Comparison of ENCODE assay signal across 13 cellular contexts in genomic region chr6:105609375-105609991, GRCh38.
A peak's percentile ranks its signal among the peaks of the same experiment; 100 is the strongest.
DNase-seq lines count a peak whose midpoint lies in the region; ATAC-seq, FAIRE-seq and TF ChIP-seq lines count a peak whose summit lies in the region.
"Had no signal": no experiment of that assay in that cellular context is flagged by ENCODE, and none has a peak within 500 bp of the region (broad histone marks: within the 10 kb centered on the region; RNA-seq: fewer than 3 reads in every experiment).

No MANE protein-coding gene starts in this region.

- 0 out of 3 replicates have a peak overlapping the region, but pooled peaks have one; percentile 7 for H3K4me3 ChIP-seq in A549
- H3K4me3 ChIP-seq in Panc1 (ENCODE audit: low read depth in 2 of 2, low read length in 2 of 2) = peak overlapping the region in 1 of 2 experiments; percentile 15; a peak in 1 of 4 replicates
- no peak overlapping the region for H3K4me3 ChIP-seq in endothelial cell of umbilical vein (replicated peaks in 1 of 3; ENCODE audit: insufficient read depth in 1 of 3, low read depth in 1 of 3, low read length in 3 of 3)
- H3K4me3 ChIP-seq: tibial nerve had no signal

- H3K9ac ChIP-seq in endothelial cell of umbilical vein (replicated peaks; ENCODE audit: extremely low read depth, insufficient read depth, low read length) = no peak overlapping the region

- H3K9me3 ChIP-seq in A549 (peaks cover 20% of the 10 kb centered on the region; the same call in 2 of the 3 replicates), Panc1 (ENCODE audit: control insufficient read depth, insufficient read depth, low read depth, low read length) (no peaks in the 10 kb centered on the region; the same call in 1 of the 2 replicates), endothelial cell of umbilical vein (replicated peaks; ENCODE audit: control insufficient read depth, insufficient read depth, low read length) (no peaks in the 10 kb centered on the region)
- H3K9me3 ChIP-seq: tibial nerve had no signal

- no peaks in the 10 kb centered on the region for H4K20me1 ChIP-seq in endothelial cell of umbilical vein (replicated peaks; ENCODE audit: control insufficient read depth, extremely low read depth, insufficient read depth, low read length)

- H3K4me1 ChIP-seq in A549 (peaks cover 47% of the 10 kb centered on the region), Panc1 (ENCODE audit: control insufficient read depth, insufficient read depth, low read length) (peaks cover 14% of the 10 kb centered on the region), endothelial cell of umbilical vein (ENCODE audit: control insufficient read depth, extremely low read depth, insufficient read depth, low read length) (no peaks in the 10 kb centered on the region)

- peak overlapping the region; percentile 42 for H3K27ac Mint-ChIP-seq in mesothelial cell of epicardium
- H3K27ac Mint-ChIP-seq: activated T-helper 17 cell treated with anti-CD3 and anti-CD28 coated beads, Interleukin-2, amount 50 U/mL, for 72 hours; B cell had no signal

- 3% methylated on average over 13 of the region's 14 CpGs for WGBS in A549 (ENCODE audit: missing lambda C conversion rate)

- no peak for TF ChIP-seq POLR2A in A549 (IDR thresholded peaks at IDR 0.05; ENCODE audit: low read length)
- no peak for TF ChIP-seq POLR2A in endothelial cell of umbilical vein (IDR thresholded peaks at IDR 0.05; ENCODE audit: low read depth, low read length)

- H3K4me2 ChIP-seq in A549 (peak overlapping the region; percentile 81), endothelial cell of umbilical vein (ENCODE audit: insufficient read depth, low read length) (peak overlapping the region; percentile 3)

- no peaks in the 10 kb centered on the region for H3K27me3 Mint-ChIP-seq in mesothelial cell of epicardium (ENCODE audit: low read depth)

- H2AFZ ChIP-seq in endothelial cell of umbilical vein (ENCODE audit: low read depth, low read length) = peak overlapping the region; percentile 39

- BruUV-seq in Panc1 (replicated peaks; lab: Mats Ljungman, UMichigan) (no TSS peak), endothelial cell of umbilical vein (replicated peaks; lab: Mats Ljungman, UMichigan) (no TSS peak)

- H3K27me3 ChIP-seq in Panc1 (ENCODE audit: control insufficient read depth, insufficient read depth, low read length) = no peaks in the 10 kb centered on the region
- H3K27me3 ChIP-seq in endothelial cell of umbilical vein (ENCODE audit: control insufficient read depth in 2 of 2, insufficient read depth in 2 of 2, low read length in 2 of 2) = no peaks in the 10 kb centered on the region
- H3K27me3 ChIP-seq: tibial nerve had no signal

- H3K9me3 Mint-ChIP-seq in mesothelial cell of epicardium = peaks cover 10% of the 10 kb centered on the region
- H3K9me3 Mint-ChIP-seq: activated T-helper 17 cell treated with anti-CD3 and anti-CD28 coated beads, Interleukin-2, amount 50 U/mL, for 72 hours had no signal

- in situ Hi-C loops in Panc1 (cut with HindIII; ENCODE audit: low pct_unique_long_range_greater_than_20kb, low sequenced_read_pairs) = no loop called here

- no peak overlapping the region for H3K4me3 Mint-ChIP-seq in mesothelial cell of epicardium
- H3K4me3 Mint-ChIP-seq: activated T-helper 17 cell treated with anti-CD3 and anti-CD28 coated beads, Interleukin-2, amount 50 U/mL, for 72 hours; B cell had no signal

- POLR2A ChIA-PET in A549 (lab: Yijun Ruan, JAX) = interaction anchor here (1.3 to 1.7 kb wide), 2 partner anchors 13 to 477 kb away, joined by 5 to 6 read pairs; partner anchors contain the start of gene PRDM1
- POLR2A ChIA-PET in Panc1 (lab: Charles Lee) = no interaction called here
- POLR2A ChIA-PET in endothelial cell of umbilical vein (lab: Charles Lee) = no interaction called here

- peak in 1 of 2 experiments; percentile 9 for TF ChIP-seq RAD21 in A549 (conservative IDR thresholded peaks at IDR 0.05 in 1 of 2, IDR thresholded peaks at IDR 0.05 in 1 of 2)

- peaks cover 13% of the 10 kb centered on the region for H3K4me1 Mint-ChIP-seq in mesothelial cell of epicardium
- H3K4me1 Mint-ChIP-seq: activated T-helper 17 cell treated with anti-CD3 and anti-CD28 coated beads, Interleukin-2, amount 50 U/mL, for 72 hours; B cell had no signal

- intact Hi-C loops in Panc1 (cut with micrococcal nuclease; ENCODE audit: unreplicated experiment) = no loop called here
- intact Hi-C loops in endothelial cell of umbilical vein (cut with micrococcal nuclease) = loop anchor here (1.0 kb wide), 1 partner anchor 121 kb away; no protein-coding TSS in a partner anchor

- dilution Hi-C loops in endothelial cell of umbilical vein (cut with MboI; ENCODE audit: extremely low pct_ligation_motif_present, low sequenced_read_pairs) = no loop called here

- CTCF ChIA-PET in A549 (lab: Yijun Ruan, JAX) (interaction anchor here (1.3 kb wide), 1 partner anchor 13 kb away, joined by 3 read pairs; no protein-coding TSS in a partner anchor), Panc1 (lab: Charles Lee) (no interaction called here), endothelial cell of umbilical vein (lab: Charles Lee) (interaction anchor here (1.7 kb wide), 1 partner anchor 11 kb away, joined by 4 read pairs; no protein-coding TSS in a partner anchor)

- DNase-seq in A549 (ENCODE audit: low read depth in 1 of 2, low spot score in 1 of 2) (peak; percentile 55 to 96), Panc1 (ENCODE audit: low read depth, low spot score) (peak; percentile 55), endothelial cell of umbilical vein (ENCODE audit: low read depth, low spot score) (peak; percentile 30), mesothelial cell of epicardium (ENCODE audit: low spot score in 2 of 2, unreplicated experiment in 2 of 2) (no peak), NCI-H2081 treated with DMSO at 0.1 percent for 48 hours (lab: John Stamatoyannopoulos, UW) (no peak), hippocampal formation (lab: John Stamatoyannopoulos, UW) (no peak)
- DNase-seq: stimulated activated CD4-positive, alpha-beta T cell treated with anti-CD3 and anti-CD28 coated beads, Interleukin-2, amount 100 ng/mL, for 48 hours had no signal

- peak overlapping the region; percentile 96 to 98 for H3K27ac ChIP-seq in A549
- peak overlapping the region; percentile 78 for H3K27ac ChIP-seq in Panc1 (ENCODE audit: low read length)
- H3K27ac ChIP-seq in endothelial cell of umbilical vein (ENCODE audit: insufficient read depth, low read depth, low read length) = peak overlapping the region; percentile 30

- FAIRE-seq in A549 (lab: Jason Lieb, UNC) (no peak), endothelial cell of umbilical vein (lab: Jason Lieb, UNC) (peak; percentile 40)
- FAIRE-seq: GM12892 had no signal

- H3K36me3 ChIP-seq in Panc1 (ENCODE audit: control insufficient read depth, insufficient read depth, low read length) (no peaks in the 10 kb centered on the region), endothelial cell of umbilical vein (ENCODE audit: control insufficient read depth in 2 of 2, extremely low read depth in 1 of 2, insufficient read depth in 2 of 2, low read length in 2 of 2) (no peaks in the 10 kb centered on the region)
- H3K36me3 ChIP-seq: tibial nerve had no signal

- no peaks in the 10 kb centered on the region for H3K36me3 Mint-ChIP-seq in mesothelial cell of epicardium

- no peak for TF ChIP-seq CTCF in A549 (IDR thresholded peaks at IDR 0.05)
- TF ChIP-seq CTCF in Panc1 (IDR thresholded peaks at IDR 0.05) = no peak
- TF ChIP-seq CTCF in endothelial cell of umbilical vein (IDR thresholded peaks at IDR 0.05; ENCODE audit: extremely low read depth in 1 of 2, insufficient read depth in 1 of 2, low read depth in 1 of 2, low read length in 2 of 2) = no peak
- TF ChIP-seq CTCF in mesothelial cell of epicardium (IDR thresholded peaks at IDR 0.05; ENCODE audit: unreplicated experiment) = no peak

- no peaks in the 10 kb centered on the region for H3K9me1 ChIP-seq in endothelial cell of umbilical vein (replicated peaks; ENCODE audit: control insufficient read depth, extremely low read depth, insufficient read depth, low read length)

- ATAC-seq in A549 = peak; percentile 84 to 93
- ATAC-seq in Panc1 = peak; percentile 76
- ATAC-seq in GM18873 (IDR thresholded peaks at IDR 0.05; ENCODE audit: low FRiP score, unreplicated experiment) = no peak
- ATAC-seq in HG03280 (IDR thresholded peaks at IDR 0.05; ENCODE audit: unreplicated experiment) = no peak
- ATAC-seq: activated T-helper 17 cell treated with anti-CD3 and anti-CD28 coated beads, Interleukin-2, amount 50 U/mL, for 72 hours had no signal

- peak in 1 of 2 experiments; percentile 62; a peak in 3 of 5 replicates for TF ChIP-seq EP300 in A549 (IDR thresholded peaks at IDR 0.05)

- no peaks in the 10 kb centered on the region for H3K79me2 ChIP-seq in endothelial cell of umbilical vein (ENCODE audit: control insufficient read depth, insufficient read depth, low read length)

TF ChIP-seq in A549, 52 proteins besides CTCF, POLR2A, EP300 and RAD21 (continues in another document):
- TF ChIP-seq HES2 (IDR thresholded peaks at IDR 0.05) = no peak
- TF ChIP-seq KDM5A (IDR thresholded peaks at IDR 0.05) = no peak
- TF ChIP-seq JUN (IDR thresholded peaks at IDR 0.05) = peak; percentile 53; a peak in 3 of 5 replicates
- no peak for TF ChIP-seq FOSL2 (IDR thresholded peaks at IDR 0.05)
- TF ChIP-seq FOSL2 (CRISPR knock-in tag; IDR thresholded peaks at IDR 0.05) = no peak; the same call in 1 of the 2 replicates

TF ChIP-seq in endothelial cell of umbilical vein, 7 proteins besides CTCF, POLR2A, EP300 and RAD21:
- TF ChIP-seq FOS (IDR thresholded peaks at IDR 0.05; ENCODE audit: borderline replicate concordance, insufficient read depth, low read length) (no peak), POLR2AphosphoS5 (IDR thresholded peaks at IDR 0.05; ENCODE audit: insufficient read depth, low read depth, low read length) (no peak), JUN (IDR thresholded peaks at IDR 0.05; ENCODE audit: borderline replicate concordance, insufficient read depth, insufficient read length, low read depth) (no peak), MAX (IDR thresholded peaks at IDR 0.05; ENCODE audit: insufficient read depth, insufficient read length) (no peak), GATA2 (IDR thresholded peaks at IDR 0.05; ENCODE audit: insufficient read depth, insufficient read length, low read depth, low read length) (no peak), MYC (IDR thresholded peaks at IDR 0.05; ENCODE audit: low read depth, low read length) (no peak), EZH2 (IDR thresholded peaks at IDR 0.05; ENCODE audit: borderline replicate concordance, low read depth, low read length, severe bottlenecking) (no peak)

Comparison
In these comparisons a context has a peak if more than half of its experiments do, and no peak if none do; other contexts are left out.
1. ATAC-seq: peak in A549 (2 of 2) and Panc1 (single experiment); none in GM18873 (single experiment) and HG03280 (single experiment).
2. DNase-seq: peak in A549 (2 of 2), Panc1 (single experiment) and endothelial cell of umbilical vein (single experiment); none in mesothelial cell of epicardium (0 of 2), NCI-H2081 treated with DMSO at 0.1 percent for 48 hours (single experiment) and hippocampal formation (0 of 2).
3. H3K27ac ChIP-seq: peak in every context shown above with its lines; median percentile 97 in A549; 78 in Panc1; 30 in endothelial cell of umbilical vein.